2 cellular contexts compared by ENCODE assay signal in genomic region chr12:64340546-64340945, GRCh38. TPM values are rescaled to one million over a fixed set of nuclear protein-coding genes. Genes with fewer than 3 reads are reported as not detected.
"Had no signal": no experiment of that assay in that cellular context is flagged by ENCODE, and none has a peak within 500 bp of the region (broad histone marks: within the 10 kb centered on the region; RNA-seq: fewer than 3 reads in every experiment).

No MANE protein-coding gene starts in this region.

RNA-seq across cellular contexts. Expression of gene C12orf56, which starts 50.0 kb away (rescaled TPM):
- total RNA-seq: G401, GM12878 had no signal
- polyA plus RNA-seq: GM12878 had no signal
